ENCODE assay signal across 9 cellular contexts in the genomic region with DNA sequence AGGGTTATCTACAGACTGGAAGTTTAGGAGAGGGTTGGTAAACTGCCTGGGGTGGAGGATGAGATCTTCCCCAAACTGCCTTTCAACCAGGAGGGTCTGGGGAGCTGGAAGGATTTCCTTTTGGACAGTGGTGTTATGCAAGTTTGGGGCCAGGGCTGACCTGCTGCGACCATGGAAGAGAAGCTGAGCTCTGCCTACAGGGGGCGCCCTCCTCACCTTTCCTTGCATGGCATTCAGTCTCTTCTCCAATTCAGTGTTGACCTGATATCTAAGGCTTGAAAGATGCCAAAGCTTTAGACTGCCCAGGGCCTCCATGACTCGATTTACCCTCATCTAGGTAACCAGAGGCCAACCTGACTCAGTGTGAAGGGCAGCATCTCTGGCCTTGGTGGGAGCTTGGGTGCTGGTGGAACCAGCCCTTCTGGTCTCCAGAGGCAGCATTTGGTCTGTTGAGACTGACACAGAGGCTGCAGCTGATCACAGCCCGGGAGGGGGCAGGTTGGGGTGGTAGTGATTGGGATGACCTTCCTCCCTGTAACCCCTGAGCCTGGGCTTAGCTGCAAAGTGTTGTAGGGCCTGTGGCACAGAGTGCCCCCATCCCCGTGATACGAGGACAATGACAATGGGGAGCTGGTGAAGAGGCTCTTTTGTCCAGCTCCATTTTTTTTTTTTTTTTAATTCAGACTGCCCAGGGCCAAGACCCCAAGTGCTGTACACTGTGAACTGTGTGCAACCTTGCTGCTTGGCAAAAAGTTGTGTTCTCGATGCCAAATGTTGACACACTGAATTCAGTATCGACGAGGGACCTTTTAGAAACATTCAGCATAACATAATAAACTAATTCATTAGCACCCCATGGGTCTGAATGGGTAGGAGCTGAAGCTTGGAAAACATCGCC.
DNase-seq lines count a peak whose midpoint lies in the region; FAIRE-seq and TF ChIP-seq lines count a peak whose summit lies in the region.
"Had no signal": no experiment of that assay in that cellular context is flagged by ENCODE, and none has a peak within 500 bp of the region (broad histone marks: within the 10 kb centered on the region; RNA-seq: fewer than 3 reads in every experiment).

No MANE protein-coding gene starts in this region.

- H3K4me1 Mint-ChIP-seq in Caco-2 (ENCODE audit: low read depth, unreplicated experiment): no peaks in the 10 kb centered on the region

- no peak overlapping the region for H3K27ac ChIP-seq in 22Rv1
- H3K27ac ChIP-seq in RWPE1: no peak overlapping the region
- H3K27ac ChIP-seq: skin epidermis had no signal

- H3K27me3 Mint-ChIP-seq in Caco-2 (ENCODE audit: insufficient read depth, unreplicated experiment): peaks cover 14% of the 10 kb centered on the region

- BruUV-seq in Caco-2 (replicated peaks; lab: Mats Ljungman, UMichigan): no TSS peak

- H3K36me3 Mint-ChIP-seq in Caco-2 (ENCODE audit: insufficient read depth, unreplicated experiment): no peaks in the 10 kb centered on the region

- H3K4me3 Mint-ChIP-seq in Caco-2 (ENCODE audit: unreplicated experiment): no peak overlapping the region

- H3K36me3 ChIP-seq in Caco-2 (ENCODE audit: control insufficient read depth, insufficient read depth, low read length): no peaks in the 10 kb centered on the region

- H3K9me3 ChIP-seq in Caco-2: no peaks in the 10 kb centered on the region

- POLR2A ChIA-PET in Caco-2 (lab: Charles Lee): no interaction called here
- POLR2A ChIA-PET in RWPE1 (lab: Yijun Ruan, JAX; ENCODE audit: low non-redundant PET): no interaction called here

- no peak for FAIRE-seq in urothelium cell line (lab: Jason Lieb, UNC)

- H3K9me3 Mint-ChIP-seq in Caco-2 (ENCODE audit: unreplicated experiment): no peaks in the 10 kb centered on the region

- peak; percentile 66 for TF ChIP-seq CTCF in 22Rv1 (IDR thresholded peaks at IDR 0.05)
- TF ChIP-seq CTCF in Caco-2 (IDR thresholded peaks at IDR 0.05; ENCODE audit: insufficient read depth in 1 of 2, low read depth in 1 of 2, low read length in 1 of 2, severe bottlenecking in 1 of 2, unreplicated experiment in 1 of 2): peak in 1 of 2 experiments; percentile 21
- TF ChIP-seq CTCF in RWPE1 (conservative IDR thresholded peaks at IDR 0.05; ENCODE audit: low read depth): no peak; the same call in 1 of the 2 replicates

- no peak overlapping the region for H3K4me3 ChIP-seq in Caco-2 (ENCODE audit: low read depth, low read length)
- H3K4me3 ChIP-seq: skin epidermis had no signal

- CTCF ChIA-PET in Caco-2 (lab: Charles Lee): no interaction called here
- CTCF ChIA-PET in RWPE1 (lab: Yijun Ruan, JAX): interaction anchor here (0.6 to 1.0 kb wide), 3 partner anchors 13 to 328 kb away, joined by 3 to 4 read pairs (median 3); no protein-coding TSS in a partner anchor

- no peaks in the 10 kb centered on the region for H3K4me1 ChIP-seq in Caco-2

- no peak overlapping the region for H3K27ac Mint-ChIP-seq in Caco-2 (ENCODE audit: unreplicated experiment)

- no peaks in the 10 kb centered on the region for H3K27me3 ChIP-seq in Caco-2 (replicated peaks; ENCODE audit: control insufficient read depth, insufficient read depth, low read length)

- DNase-seq in Daoy (ENCODE audit: low read depth) (peak; percentile 36), NCI-H69 (lab: John Stamatoyannopoulos, UW) (peak; percentile 29), foreskin melanocyte (peak; percentile 80), urothelium cell line (ENCODE audit: low spot score) (no peak), Caco-2 (no peak), RWPE1 (ENCODE audit: low spot score) (no peak)
- DNase-seq in activated CD8-positive, alpha-beta memory T cell treated with anti-CD3 and anti-CD28 coated beads for 24 hours: no peak

- intact Hi-C loops in Caco-2 (cut with micrococcal nuclease; ENCODE audit: unreplicated experiment): no loop called here

Comparison
In these comparisons a context has a peak if more than half of its experiments do, and no peak if none do; other contexts are left out.
1. DNase-seq: peak in Daoy (single experiment), NCI-H69 (single experiment) and foreskin melanocyte (single experiment); none in urothelium cell line (single experiment), activated CD8-positive, alpha-beta memory T cell treated with anti-CD3 and anti-CD28 coated beads for 24 hours (single experiment), Caco-2 (0 of 2) and RWPE1 (single experiment).